31 cellular contexts compared by ENCODE assay signal in genomic region chr9:136786451-136786850, GRCh38. TPM values are rescaled to one million over a fixed set of nuclear protein-coding genes. Genes with fewer than 3 reads are reported as not detected.
DNase-seq lines count a peak whose midpoint lies in the region; ATAC-seq, FAIRE-seq and TF ChIP-seq lines count a peak whose summit lies in the region.
"Had no signal": no experiment of that assay in that cellular context is flagged by ENCODE, and none has a peak within 500 bp of the region (broad histone marks: within the 10 kb centered on the region; RNA-seq: fewer than 3 reads in every experiment).

No MANE protein-coding gene starts in this region.

- H3K4me3 Mint-ChIP-seq in stimulated activated effector memory CD8-positive, alpha-beta T cell treated with anti-CD3 and anti-CD28 coated beads, Interleukin-12 subunit alpha, Interleukin-12 subunit beta, amount 100 ng/mL, for 72 hours, result no peak overlapping the region
- H3K4me3 Mint-ChIP-seq: CD14-positive monocyte; mesothelial cell of epicardium; naive thymus-derived CD8-positive, alpha-beta T cell had no signal

- H3K79me2 ChIP-seq in K562 (ENCODE audit: control insufficient read depth, insufficient read depth, low read length), result peaks cover 3% of the 10 kb centered on the region

- H2AFZ ChIP-seq in K562 (ENCODE audit: low read depth, low read length), result peak overlapping the region; percentile 64; the same call in 1 of the 2 replicates
- H2AFZ ChIP-seq: GM23248 had no signal

- BruUV-seq in K562 (replicated peaks; lab: Mats Ljungman, UMichigan), result no TSS peak

- peaks cover 24% of the 10 kb centered on the region for H3K4me1 Mint-ChIP-seq in stimulated activated effector memory CD8-positive, alpha-beta T cell treated with anti-CD3 and anti-CD28 coated beads, Interleukin-12 subunit alpha, Interleukin-12 subunit beta, amount 100 ng/mL, for 72 hours

- H3K9me1 ChIP-seq in K562 (ENCODE audit: control insufficient read depth, insufficient read depth, low read length), result no peaks in the 10 kb centered on the region

- ATAC-seq in K562, result no peak
- no peak for ATAC-seq in stimulated activated effector memory CD8-positive, alpha-beta T cell treated with anti-CD3 and anti-CD28 coated beads, Interleukin-12 subunit alpha, Interleukin-12 subunit beta, amount 100 ng/mL, for 72 hours
- ATAC-seq in HG03432 (IDR thresholded peaks at IDR 0.05; ENCODE audit: unreplicated experiment), result no peak
- ATAC-seq: naive thymus-derived CD8-positive, alpha-beta T cell had no signal

- H3K4me1 ChIP-seq in K562 (replicated peaks in 1 of 2; ENCODE audit: control insufficient read depth in 2 of 2, insufficient read depth in 2 of 2, low read length in 2 of 2), result peaks cover 33 to 38% of the 10 kb centered on the region in 2 experiments

- no peaks in the 10 kb centered on the region for H3K9me3 ChIP-seq in K562 (replicated peaks; ENCODE audit: control insufficient read depth, insufficient read depth, low read depth, low read length)
- H3K9me3 ChIP-seq: ascending aorta, Peyer's patch had no signal

- no peaks in the 10 kb centered on the region for H3K36me3 ChIP-seq in K562 (ENCODE audit: control insufficient read depth, insufficient read depth, low read length)
- H3K36me3 ChIP-seq: ascending aorta, Peyer's patch, WERI-Rb-1 had no signal

- no peak for TF ChIP-seq RAD21 in K562 (CRISPR knock-in tag; conservative IDR thresholded peaks at IDR 0.05 in 1 of 2, IDR thresholded peaks at IDR 0.05 in 1 of 2)

- H3K9ac ChIP-seq in K562 (ENCODE audit: insufficient read depth in 1 of 2, low read depth in 2 of 2, low read length in 2 of 2), result 0 out of 4 replicates have a peak overlapping the region, but pooled peaks of 1 of the 2 experiments have one; percentile 11
- H3K9ac ChIP-seq: GM23248 had no signal

- H3K27ac ChIP-seq in K562 (ENCODE audit: extremely low read depth, low read depth, low read length), result no peak overlapping the region; the same call in 2 of the 3 replicates
- H3K27ac ChIP-seq in layer of hippocampus (ENCODE audit: low read depth, low read length), result peak overlapping the region; percentile 93
- H3K27ac ChIP-seq in temporal lobe (ENCODE audit: low read depth, low read length), result peak overlapping the region; percentile 93
- H3K27ac ChIP-seq: ascending aorta, GM23248, Peyer's patch, WERI-Rb-1 had no signal

- no peak overlapping the region for H3K27ac Mint-ChIP-seq in stimulated activated effector memory CD8-positive, alpha-beta T cell treated with anti-CD3 and anti-CD28 coated beads, Interleukin-12 subunit alpha, Interleukin-12 subunit beta, amount 100 ng/mL, for 72 hours
- H3K27ac Mint-ChIP-seq: activated T-helper 2 cell treated with anti-CD3 and anti-CD28 coated beads, Interferon-gamma antibody, Interleukin-2, Interleukin-4, amounts not matched to agents 10 μg/mL and 5 μg/mL and 100 μg/mL, durations not matched to agents 14 hours and 24 hours and 36 hours; CD14-positive monocyte; mesothelial cell of epicardium; naive thymus-derived CD8-positive, alpha-beta T cell had no signal

- no peaks in the 10 kb centered on the region for H3K9me3 Mint-ChIP-seq in stimulated activated effector memory CD8-positive, alpha-beta T cell treated with anti-CD3 and anti-CD28 coated beads, Interleukin-12 subunit alpha, Interleukin-12 subunit beta, amount 100 ng/mL, for 72 hours
- H3K9me3 Mint-ChIP-seq: activated T-helper 2 cell treated with anti-CD3 and anti-CD28 coated beads, Interferon-gamma antibody, Interleukin-2, Interleukin-4, amounts not matched to agents 10 μg/mL and 5 μg/mL and 100 μg/mL, durations not matched to agents 14 hours and 24 hours and 36 hours; CD14-positive monocyte; mesothelial cell of epicardium; naive thymus-derived CD8-positive, alpha-beta T cell had no signal

- no peak for TF ChIP-seq EP300 in K562 (IDR thresholded peaks at IDR 0.05; ENCODE audit: low read length)

- POLR2A ChIA-PET in K562 (lab: Yijun Ruan, JAX), result interaction anchor here (1.1 kb wide), 1 partner anchor 402 kb away, joined by 4 read pairs; the partner anchor contains the start of gene SSNA1

- no peak for FAIRE-seq in K562 (lab: Jason Lieb, UNC)
- FAIRE-seq: GM18507, small intestine had no signal

- 67% methylated on average over 10 of the region's 10 CpGs for WGBS in K562 (ENCODE audit: insufficient coverage, low coverage, missing lambda C conversion rate)

- no peak for TF ChIP-seq CTCF in GM13977 (IDR thresholded peaks at IDR 0.05; ENCODE audit: extremely low read depth, insufficient read depth, missing control alignments)
- no peak for TF ChIP-seq CTCF in K562 (IDR thresholded peaks at IDR 0.05 in 2 of 3, conservative IDR thresholded peaks at IDR 0.05 in 1 of 3; ENCODE audit: insufficient read depth in 2 of 3, low read depth in 1 of 3, low read length in 3 of 3)

- H3K27me3 ChIP-seq in K562 (ENCODE audit: control insufficient read depth in 2 of 2, insufficient read depth in 2 of 2, low read length in 2 of 2) (no peaks in the 10 kb centered on the region), layer of hippocampus (ENCODE audit: control insufficient read depth, insufficient read depth, low read length) (no peaks in the 10 kb centered on the region)
- H3K27me3 ChIP-seq: ascending aorta, Peyer's patch had no signal

- no peak overlapping the region for H3K4me2 ChIP-seq in K562 (ENCODE audit: insufficient read depth, low read length)

- DNase-seq in GM13977 (ENCODE audit: low spot score) (peak; percentile 0), K562 (ENCODE audit: extremely low read depth in 1 of 4, low spot score in 3 of 4) (no peak), 8988T (no peak)
- no peak for DNase-seq in stimulated activated effector memory CD8-positive, alpha-beta T cell treated with anti-CD3 and anti-CD28 coated beads, Interleukin-12 subunit alpha, Interleukin-12 subunit beta, amount 100 ng/mL, for 72 hours (ENCODE audit: low spot score in 2 of 2)
- DNase-seq: activated CD4-positive, alpha-beta T cell treated with anti-CD3 and anti-CD28 coated beads for 4 hours; activated naive CD4-positive, alpha-beta T cell treated with anti-CD3 and anti-CD28 coated beads, Interleukin-2, amount 50 U/mL, for 16 hours; cortex of kidney; GM23248; MV-4-11; naive thymus-derived CD8-positive, alpha-beta T cell; NCI-H1436 treated with DMSO at 0.1 percent for 48 hours; NCI-H774; Peyer's patch; SHP77 treated with DMSO at 0.1 percent for 48 hours; small intestine; stimulated activated naive CD4-positive, alpha-beta T cell treated with Interleukin-2 at 50 U/mL for 16 hours; T-helper 9 cell; WERI-Rb-1 had no signal

- no peak overlapping the region for H3K4me3 ChIP-seq in K562
- H3K4me3 ChIP-seq: ascending aorta, GM23248, Peyer's patch had no signal

- CTCF ChIA-PET in K562 (lab: Yijun Ruan, JAX; ENCODE audit: low intra/inter-chr PET ratio), result interaction anchor here (1.6 kb wide), 1 partner anchor 249 kb away, joined by 10 read pairs; no protein-coding TSS in a partner anchor

- H4K20me1 ChIP-seq in K562 (replicated peaks; ENCODE audit: control insufficient read depth, insufficient read depth, low read length), result no peaks in the 10 kb centered on the region

- no peaks in the 10 kb centered on the region for H3K36me3 Mint-ChIP-seq in stimulated activated effector memory CD8-positive, alpha-beta T cell treated with anti-CD3 and anti-CD28 coated beads, Interleukin-12 subunit alpha, Interleukin-12 subunit beta, amount 100 ng/mL, for 72 hours
- H3K36me3 Mint-ChIP-seq: CD14-positive monocyte; mesothelial cell of epicardium; naive thymus-derived CD8-positive, alpha-beta T cell had no signal

- intact Hi-C loops in K562 (cut with micrococcal nuclease), result loop anchor here (2.0 to 10.0 kb wide), 3 partner anchors 54 to 458 kb away; partner anchors contain the start of genes C8G and TUBB4B

- in situ Hi-C loops in GM13977 (cut with MboI; ENCODE audit: low pct_unique_long_range_greater_than_20kb, low sequenced_read_pairs, unreplicated experiment) (no loop called here), K562 (cut with MboI) (loop anchor here (25.0 kb wide), 1 partner anchor 451 kb away; the partner anchor contains the start of genes CYSRT1, RNF224, SLC34A3 and TUBB4B)

- TF ChIP-seq POLR2A in K562 (conservative IDR thresholded peaks at IDR 0.05), result no peak

RNA-seq across cellular contexts. Expression of gene TMEM141, which starts 4.7 kb away (rescaled TPM):
- total RNA-seq in K562 (2011; cell fraction: chromatin; rRNA removed; ENCODE audit: low replicate concordance), result 14.3 and 58.8 TPM in 2 replicates
- 81.7 and 85.9 TPM in 2 replicates for total RNA-seq in K562 (2011; cell fraction: nucleolus; rRNA removed)
- 50.0 and 50.2 TPM in 2 replicates for total RNA-seq in K562 (2011; cell fraction: nucleoplasm; rRNA removed)
- total RNA-seq in K562 (2014; rRNA removed) (113 and 143 TPM in 2 replicates), K562 (2014; rRNA removed; fragmentation: Illumina TruSeq; extraction: Trizol) (36.2 and 53.6 TPM in 2 replicates), K562 (2015; rRNA removed; fragmentation: Illumina TruSeq; extraction: Trizol) (68.9 and 69.5 TPM in 2 replicates), K562 (2021) (78.7 and 94.7 TPM in 2 replicates), temporal lobe (8.9 TPM)
- polyA plus RNA-seq in K562 (2011; rRNA removed) (74.8 and 80.1 TPM in 2 replicates), K562 (2014; fragmentation: Illumina TruSeq; extraction: Trizol) (110 and 112 TPM in 2 replicates), K562 (2014; fragmentation: Nextera tagmentation; extraction: Ambion mirVana) (10 to 100 TPM; 21.5 to 35.8 TPM), K562 (2014; rRNA removed) (123 and 134 TPM in 2 replicates)
- 132 and 164 TPM in 2 replicates for polyA plus RNA-seq in K562 (2011; cell fraction: cytosol; rRNA removed)
- 87.8 and 100 TPM in 2 replicates for polyA plus RNA-seq in K562 (2011; cell fraction: nucleus; rRNA removed)
- polyA plus RNA-seq in K562 (2012), result 76.7 and 87.0 TPM in 2 replicates
- 10.4 and 13.4 TPM in 2 replicates for polyA minus RNA-seq in K562 (2011; rRNA and poly(A)+ RNA removed)
- 13.7 and 16.5 TPM in 2 replicates for polyA minus RNA-seq in K562 (2011; cell fraction: cytosol; rRNA and poly(A)+ RNA removed)
- polyA minus RNA-seq in K562 (2011; cell fraction: nucleus; rRNA and poly(A)+ RNA removed), result 31.6 and 42.7 TPM in 2 replicates

RNA-seq across cellular contexts. Expression of gene CCDC183, which starts 9.7 kb away (rescaled TPM):
- 2.0 and 6.7 TPM in 2 replicates for total RNA-seq in K562 (2011; cell fraction: chromatin; rRNA removed; ENCODE audit: low replicate concordance)
- total RNA-seq in K562 (2011; cell fraction: nucleolus; rRNA removed), result 1.2 and 2.7 TPM in 2 replicates
- total RNA-seq in K562 (2011; cell fraction: nucleoplasm; rRNA removed), result 1.7 and 3.0 TPM in 2 replicates
- 0.12 TPM in 1 of 2 replicates, not detected in the other for total RNA-seq in K562 (2014; rRNA removed)
- total RNA-seq in K562 (2014; rRNA removed; fragmentation: Illumina TruSeq; extraction: Trizol), result not detected in 2 replicates
- 0.19 and 0.22 TPM in 2 replicates for total RNA-seq in K562 (2015; rRNA removed; fragmentation: Illumina TruSeq; extraction: Trizol)
- 0.29 and 0.54 TPM in 2 replicates for total RNA-seq in K562 (2021)
- 0.60 and 0.65 TPM in 2 replicates for polyA plus RNA-seq in K562 (2011; rRNA removed)
- polyA plus RNA-seq in K562 (2011; cell fraction: cytosol; rRNA removed), result 0.27 and 0.30 TPM in 2 replicates
- 8.9 and 13.6 TPM in 2 replicates for polyA plus RNA-seq in K562 (2011; cell fraction: nucleus; rRNA removed)
- 0.96 and 3.6 TPM in 2 replicates for polyA plus RNA-seq in K562 (2012)
- polyA plus RNA-seq in K562 (2014; fragmentation: Illumina TruSeq; extraction: Trizol), result 0.12 and 0.33 TPM in 2 replicates
- not detected for polyA plus RNA-seq in K562 (2014; fragmentation: Nextera tagmentation; extraction: Ambion mirVana)
- polyA plus RNA-seq in K562 (2014; rRNA removed), result 0.21 and 1.7 TPM in 2 replicates
- polyA minus RNA-seq in K562 (2011; rRNA and poly(A)+ RNA removed), result not detected in 2 replicates
- polyA minus RNA-seq in K562 (2011; cell fraction: cytosol; rRNA and poly(A)+ RNA removed), result not detected in 2 replicates
- polyA minus RNA-seq in K562 (2011; cell fraction: nucleus; rRNA and poly(A)+ RNA removed), result 1.1 and 1.6 TPM in 2 replicates
- total RNA-seq in temporal lobe, result 2.2 TPM
- total RNA-seq: activated T-helper 2 cell treated with anti-CD3 and anti-CD28 coated beads, Interferon-gamma antibody, Interleukin-2, Interleukin-4, amounts not matched to agents 10 μg/mL and 5 μg/mL and 100 μg/mL, durations not matched to agents 14 hours and 24 hours and 36 hours; ascending aorta had no signal

RNA-seq across cellular contexts. Expression of gene RABL6, which starts 21.3 kb away (rescaled TPM):
- 250 and 572 TPM in 2 replicates for total RNA-seq in K562 (2011; cell fraction: chromatin; rRNA removed; ENCODE audit: low replicate concordance)
- 321 and 330 TPM in 2 replicates for total RNA-seq in K562 (2011; cell fraction: nucleolus; rRNA removed)
- total RNA-seq in K562 (2011; cell fraction: nucleoplasm; rRNA removed), result 231 and 237 TPM in 2 replicates
- total RNA-seq in K562 (2014; rRNA removed) (141 and 154 TPM in 2 replicates), K562 (2014; rRNA removed; fragmentation: Illumina TruSeq; extraction: Trizol) (34.2 and 44.6 TPM in 2 replicates), K562 (2015; rRNA removed; fragmentation: Illumina TruSeq; extraction: Trizol) (84.5 and 85.0 TPM in 2 replicates), K562 (2021) (165 and 181 TPM in 2 replicates), temporal lobe (29.5 TPM)
- polyA plus RNA-seq in K562 (2011; rRNA removed) (109 and 142 TPM in 2 replicates), K562 (2014; fragmentation: Illumina TruSeq; extraction: Trizol) (68.9 and 82.6 TPM in 2 replicates), K562 (2014; fragmentation: Nextera tagmentation; extraction: Ambion mirVana) (1 to 10 TPM; 5.6 to 6.4 TPM), K562 (2014; rRNA removed) (121 and 124 TPM in 2 replicates)
- 89.0 and 119 TPM in 2 replicates for polyA plus RNA-seq in K562 (2011; cell fraction: cytosol; rRNA removed)
- polyA plus RNA-seq in K562 (2011; cell fraction: nucleus; rRNA removed), result 341 and 396 TPM in 2 replicates
- polyA plus RNA-seq in K562 (2012), result 134 and 138 TPM in 2 replicates
- polyA minus RNA-seq in K562 (2011; rRNA and poly(A)+ RNA removed), result 64.4 and 75.7 TPM in 2 replicates
- polyA minus RNA-seq in K562 (2011; cell fraction: cytosol; rRNA and poly(A)+ RNA removed), result 71.6 and 75.2 TPM in 2 replicates
- polyA minus RNA-seq in K562 (2011; cell fraction: nucleus; rRNA and poly(A)+ RNA removed), result 89.1 and 116 TPM in 2 replicates

RNA-seq across cellular contexts. Expression of gene LCN15, which starts 22.1 kb away (rescaled TPM):
- 0.37 TPM in 1 of 2 replicates, not detected in the other for total RNA-seq in K562 (2011; cell fraction: chromatin; rRNA removed; ENCODE audit: low replicate concordance)
- total RNA-seq in K562 (2011; cell fraction: nucleolus; rRNA removed), result 0.13 and 0.33 TPM in 2 replicates
- total RNA-seq in K562 (2011; cell fraction: nucleoplasm; rRNA removed), result 0.22 and 0.38 TPM in 2 replicates
- not detected in 2 replicates for total RNA-seq in K562 (2014; rRNA removed)
- total RNA-seq in K562 (2014; rRNA removed; fragmentation: Illumina TruSeq; extraction: Trizol), result not detected in 2 replicates
- not detected in 2 replicates for total RNA-seq in K562 (2015; rRNA removed; fragmentation: Illumina TruSeq; extraction: Trizol)
- not detected in 2 replicates for total RNA-seq in K562 (2021)
- polyA plus RNA-seq in K562 (2011; rRNA removed), result 0.11 TPM in 1 of 2 replicates, not detected in the other
- 0.15 and 0.18 TPM in 2 replicates for polyA plus RNA-seq in K562 (2011; cell fraction: cytosol; rRNA removed)
- 0.30 and 0.37 TPM in 2 replicates for polyA plus RNA-seq in K562 (2011; cell fraction: nucleus; rRNA removed)
- 0.24 TPM in 1 of 2 replicates, not detected in the other for polyA plus RNA-seq in K562 (2012)
- not detected in 2 replicates for polyA plus RNA-seq in K562 (2014; fragmentation: Illumina TruSeq; extraction: Trizol)
- polyA plus RNA-seq in K562 (2014; fragmentation: Nextera tagmentation; extraction: Ambion mirVana), result not detected
- 0.13 and 0.66 TPM in 2 replicates for polyA plus RNA-seq in K562 (2014; rRNA removed)
- not detected in 2 replicates for polyA minus RNA-seq in K562 (2011; rRNA and poly(A)+ RNA removed)
- not detected in 2 replicates for polyA minus RNA-seq in K562 (2011; cell fraction: cytosol; rRNA and poly(A)+ RNA removed)
- polyA minus RNA-seq in K562 (2011; cell fraction: nucleus; rRNA and poly(A)+ RNA removed), result 0.11 TPM in 1 of 2 replicates, not detected in the other
- not detected for total RNA-seq in temporal lobe
- total RNA-seq: activated T-helper 2 cell treated with anti-CD3 and anti-CD28 coated beads, Interferon-gamma antibody, Interleukin-2, Interleukin-4, amounts not matched to agents 10 μg/mL and 5 μg/mL and 100 μg/mL, durations not matched to agents 14 hours and 24 hours and 36 hours; ascending aorta; fibroblast of villous mesenchyme; GM23248; kidney epithelial cell; lower leg skin; naive thymus-derived CD8-positive, alpha-beta T cell; osteoblast had no signal
- polyA plus RNA-seq: CD14-positive monocyte; esophagus; GM23248; naive thymus-derived CD8-positive, alpha-beta T cell had no signal

RNA-seq across cellular contexts. Expression of gene LCN8, which starts 28.4 kb away (rescaled TPM):
- 0.14 TPM in 1 of 2 replicates, not detected in the other for total RNA-seq in K562 (2011; cell fraction: chromatin; rRNA removed; ENCODE audit: low replicate concordance)
- not detected in 2 replicates for total RNA-seq in K562 (2011; cell fraction: nucleolus; rRNA removed)
- not detected in 2 replicates for total RNA-seq in K562 (2011; cell fraction: nucleoplasm; rRNA removed)
- not detected in 2 replicates for total RNA-seq in K562 (2014; rRNA removed)
- not detected in 2 replicates for total RNA-seq in K562 (2014; rRNA removed; fragmentation: Illumina TruSeq; extraction: Trizol)
- total RNA-seq in K562 (2015; rRNA removed; fragmentation: Illumina TruSeq; extraction: Trizol), result not detected in 2 replicates
- total RNA-seq in K562 (2021), result not detected in 2 replicates
- polyA plus RNA-seq in K562 (2011; rRNA removed), result not detected in 2 replicates
- not detected in 2 replicates for polyA plus RNA-seq in K562 (2011; cell fraction: cytosol; rRNA removed)
- polyA plus RNA-seq in K562 (2011; cell fraction: nucleus; rRNA removed), result not detected in 2 replicates
- polyA plus RNA-seq in K562 (2012), result not detected in 2 replicates
- not detected in 2 replicates for polyA plus RNA-seq in K562 (2014; fragmentation: Illumina TruSeq; extraction: Trizol)
- not detected for polyA plus RNA-seq in K562 (2014; fragmentation: Nextera tagmentation; extraction: Ambion mirVana)
- polyA plus RNA-seq in K562 (2014; rRNA removed), result not detected in 2 replicates
- not detected in 2 replicates for polyA minus RNA-seq in K562 (2011; rRNA and poly(A)+ RNA removed)
- polyA minus RNA-seq in K562 (2011; cell fraction: cytosol; rRNA and poly(A)+ RNA removed), result not detected in 2 replicates
- polyA minus RNA-seq in K562 (2011; cell fraction: nucleus; rRNA and poly(A)+ RNA removed), result not detected in 2 replicates
- not detected for total RNA-seq in temporal lobe
- total RNA-seq: activated T-helper 2 cell treated with anti-CD3 and anti-CD28 coated beads, Interferon-gamma antibody, Interleukin-2, Interleukin-4, amounts not matched to agents 10 μg/mL and 5 μg/mL and 100 μg/mL, durations not matched to agents 14 hours and 24 hours and 36 hours; ascending aorta; fibroblast of villous mesenchyme; GM23248; kidney epithelial cell; lower leg skin; mesothelial cell of epicardium; osteoblast; Peyer's patch had no signal
- polyA plus RNA-seq: CD14-positive monocyte; esophagus; GM23248; naive thymus-derived CD8-positive, alpha-beta T cell; small intestine had no signal
